ENCODE assay signal across 15 cellular contexts in the genomic region with DNA sequence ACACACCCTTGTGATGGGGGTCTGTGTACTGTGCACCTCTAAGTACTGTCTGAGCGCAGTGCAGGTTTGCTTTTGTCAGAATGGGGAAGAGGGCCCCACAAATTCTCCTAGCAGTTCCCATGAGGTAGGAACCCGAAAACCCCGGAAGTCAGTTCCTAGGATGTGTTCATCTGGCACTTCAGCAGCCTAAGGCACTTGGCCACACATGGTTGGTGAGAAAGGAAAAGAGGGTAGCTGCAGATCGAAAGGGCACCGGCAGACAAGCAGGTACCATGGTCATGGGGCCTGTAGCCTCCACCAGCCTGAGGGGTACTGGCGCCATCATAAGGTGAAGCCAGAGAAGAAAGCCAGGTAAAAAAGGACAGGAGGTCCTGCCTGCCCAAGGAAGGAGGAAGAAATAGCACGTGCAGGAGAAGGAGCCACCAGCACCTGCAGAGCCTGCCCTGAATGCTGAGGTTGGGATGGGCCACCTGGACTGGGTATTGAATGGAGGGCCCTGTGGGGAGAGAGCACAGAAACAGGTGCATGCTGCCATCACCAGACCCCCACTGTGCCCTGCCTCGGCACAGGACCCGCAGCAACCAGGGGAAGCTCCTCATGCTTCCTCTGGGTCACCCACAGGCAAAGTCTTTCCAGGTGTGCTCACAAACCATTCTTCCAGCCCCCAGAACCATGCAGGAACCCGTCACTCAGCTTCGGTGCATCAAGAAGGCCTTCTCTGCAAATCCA. TPM values are rescaled to one million over a fixed set of nuclear protein-coding genes. Genes with fewer than 3 reads are reported as not detected.
DNase-seq lines count a peak whose midpoint lies in the region; ATAC-seq and TF ChIP-seq lines count a peak whose summit lies in the region.
"Had no signal": no experiment of that assay in that cellular context is flagged by ENCODE, and none has a peak within 500 bp of the region (broad histone marks: within the 10 kb centered on the region; RNA-seq: fewer than 3 reads in every experiment).

No MANE protein-coding gene starts in this region.

- POLR2A ChIA-PET in CD4-positive, alpha-beta T cell (lab: Charles Lee), result interaction anchor here (1.1 to 2.8 kb wide), 6 partner anchors 8 to 59 kb away, joined by 3 to 12 read pairs (median 8); partner anchors contain the start of genes CASTOR1, CCDC157, SF3A1 and TBC1D10A
- POLR2A ChIA-PET in activated CD8-positive, alpha-beta T cell treated with anti-CD3 and anti-CD28 coated beads, Interleukin-2, amount 10 ng/mL, durations not matched to agents 7 days and 5 days (lab: Charles Lee), result interaction anchor here (1.5 to 10.2 kb wide), 2 partner anchors 7 to 9 kb away, joined by 8 to 117 read pairs; partner anchors contain the start of gene CASTOR1

- peak overlapping the region; percentile 70 for H3K27ac ChIP-seq in BLaER1
- H3K27ac ChIP-seq in CD4-positive, alpha-beta T cell (ENCODE audit: low read depth, low read length), result peak overlapping the region; percentile 86
- H3K27ac ChIP-seq in neuronal stem cell (replicated peaks; ENCODE audit: low read length), result no peak overlapping the region

- H2AK5ac ChIP-seq in neuronal stem cell (ENCODE audit: low read depth, low read length), result no peak overlapping the region

- no peaks in the 10 kb centered on the region for H3K9me3 Mint-ChIP-seq in CD4-positive, alpha-beta T cell
- no peaks in the 10 kb centered on the region for H3K9me3 Mint-ChIP-seq in activated CD8-positive, alpha-beta T cell treated with anti-CD3 and anti-CD28 coated beads, Interleukin-2, amount 10 ng/mL, durations not matched to agents 7 days and 5 days (ENCODE audit: insufficient read depth)
- H3K9me3 Mint-ChIP-seq: neural crest cell had no signal

- H3K27ac Mint-ChIP-seq in CD4-positive, alpha-beta T cell, result peak overlapping the region; percentile 83
- H3K27ac Mint-ChIP-seq in activated CD8-positive, alpha-beta T cell treated with anti-CD3 and anti-CD28 coated beads, Interleukin-2, amount 10 ng/mL, durations not matched to agents 7 days and 5 days, result peak overlapping the region; percentile 81

- no peak overlapping the region for H4K91ac ChIP-seq in neuronal stem cell (ENCODE audit: low read depth, low read length, poor library complexity)

- H2BK120ac ChIP-seq in neuronal stem cell (ENCODE audit: low read depth, low read length), result no peak overlapping the region

- no peak for DNase-seq in CD4-positive, alpha-beta T cell
- no peak for DNase-seq in activated CD8-positive, alpha-beta T cell treated with anti-CD3 and anti-CD28 coated beads, Interleukin-2, amount 10 ng/mL, durations not matched to agents 7 days and 5 days
- DNase-seq in neuronal stem cell (ENCODE audit: low spot score) (no peak), NCI-H2107 treated with DMSO at 0.1 percent for 48 hours (lab: John Stamatoyannopoulos, UW; ENCODE audit: unreplicated experiment) (no peak), kidney tubule cell (ENCODE audit: low spot score) (no peak)
- DNase-seq: activated CD4-positive, CD25-positive, alpha-beta regulatory T cell; activated gamma-delta T cell; caudate nucleus; foreskin melanocyte; NCI-H1105; NCI-H226 had no signal

- peaks cover 80% of the 10 kb centered on the region for H3K4me1 Mint-ChIP-seq in CD4-positive, alpha-beta T cell (ENCODE audit: low read depth)
- peaks cover 61% of the 10 kb centered on the region for H3K4me1 Mint-ChIP-seq in activated CD8-positive, alpha-beta T cell treated with anti-CD3 and anti-CD28 coated beads, Interleukin-2, amount 10 ng/mL, durations not matched to agents 7 days and 5 days (ENCODE audit: low read depth)
- H3K4me1 Mint-ChIP-seq: neural crest cell had no signal

- H3K9me3 ChIP-seq in BLaER1 (no peaks in the 10 kb centered on the region), neuronal stem cell (replicated peaks in 1 of 2; ENCODE audit: control insufficient read depth in 2 of 2, insufficient read depth in 1 of 2, low read depth in 1 of 2, low read length in 2 of 2) (no peaks in the 10 kb centered on the region)
- no peaks in the 10 kb centered on the region for H3K9me3 ChIP-seq in CD4-positive, alpha-beta T cell (ENCODE audit: control insufficient read depth, low read length)

- H3K9ac ChIP-seq in BLaER1 (peak overlapping the region; percentile 55), neuronal stem cell (ENCODE audit: low read depth, low read length, poor library complexity) (no peak overlapping the region)

- CTCF ChIA-PET in CD4-positive, alpha-beta T cell (lab: Charles Lee), result interaction anchor here (2.4 kb wide), 1 partner anchor 9 kb away, joined by 12 read pairs; the partner anchor contains the start of gene CASTOR1
- CTCF ChIA-PET in activated CD8-positive, alpha-beta T cell treated with anti-CD3 and anti-CD28 coated beads, Interleukin-2, amount 10 ng/mL, durations not matched to agents 7 days and 5 days (lab: Charles Lee), result interaction anchor here (16.1 kb wide), 1 partner anchor 8 kb away, joined by 184 read pairs; the partner anchor contains the start of gene CASTOR1

- H3K27me3 ChIP-seq in BLaER1 (no peaks in the 10 kb centered on the region), neuronal stem cell (ENCODE audit: control insufficient read depth in 3 of 3, insufficient read depth in 3 of 3, low read depth in 1 of 3, low read length in 3 of 3) (no peaks in the 10 kb centered on the region)
- H3K27me3 ChIP-seq in CD4-positive, alpha-beta T cell (ENCODE audit: control insufficient read depth, insufficient read depth, low read length), result no peaks in the 10 kb centered on the region

- H3K4me2 ChIP-seq in BLaER1 (peak overlapping the region; percentile 82), neuronal stem cell (ENCODE audit: insufficient read depth, low read length, poor library complexity, severe bottlenecking) (no peak overlapping the region)

- H3K36me3 Mint-ChIP-seq in CD4-positive, alpha-beta T cell (ENCODE audit: low read depth), result peaks cover 91% of the 10 kb centered on the region
- H3K36me3 Mint-ChIP-seq in activated CD8-positive, alpha-beta T cell treated with anti-CD3 and anti-CD28 coated beads, Interleukin-2, amount 10 ng/mL, durations not matched to agents 7 days and 5 days (ENCODE audit: low read depth), result peaks cover 78% of the 10 kb centered on the region

- H3K27me3 Mint-ChIP-seq in CD4-positive, alpha-beta T cell, result no peaks in the 10 kb centered on the region
- H3K27me3 Mint-ChIP-seq in activated CD8-positive, alpha-beta T cell treated with anti-CD3 and anti-CD28 coated beads, Interleukin-2, amount 10 ng/mL, durations not matched to agents 7 days and 5 days (ENCODE audit: low read depth), result no peaks in the 10 kb centered on the region

- H2AFZ ChIP-seq in neuronal stem cell (ENCODE audit: low read length), result no peak overlapping the region

- no peak overlapping the region for H2BK15ac ChIP-seq in neuronal stem cell (ENCODE audit: low read length)

- WGBS in neuronal stem cell (ENCODE audit: extremely low coverage in 2 of 2, insufficient read length in 2 of 2, insufficient replicate concordance in 1 of 2), 2 donors, result no CpG with 5 or more reads among the region's 11 CpGs

- H2BK12ac ChIP-seq in neuronal stem cell (ENCODE audit: low read length), result no peak overlapping the region

- no peak for TF ChIP-seq CTCF in CD4-positive, alpha-beta T cell (IDR thresholded peaks at IDR 0.05)

- no peak overlapping the region for H3K4me3 ChIP-seq in BLaER1
- no peak overlapping the region for H3K4me3 ChIP-seq in neuronal stem cell (ENCODE audit: low read length in 2 of 2)
- H3K4me3 ChIP-seq: K562 had no signal

- H4K20me1 ChIP-seq in BLaER1, result no peaks in the 10 kb centered on the region

- H4K8ac ChIP-seq in neuronal stem cell (ENCODE audit: low read depth, low read length), result no peak overlapping the region

- H3K4me1 ChIP-seq in BLaER1, result peaks cover 99% of the 10 kb centered on the region
- H3K4me1 ChIP-seq in neuronal stem cell (ENCODE audit: control insufficient read depth in 2 of 2, insufficient read depth in 1 of 2, low read depth in 1 of 2, low read length in 2 of 2), result peaks cover 0 to 3% of the 10 kb centered on the region in 2 donors

- intact Hi-C loops in CD4-positive, alpha-beta T cell (cut with DNase I, micrococcal nuclease), result loop anchor here in 1 of 2 experiments (2.0 kb wide), 1 partner anchor 15 kb away; no protein-coding TSS in a partner anchor

- no peak overlapping the region for H3K4ac ChIP-seq in neuronal stem cell (ENCODE audit: low read length)

- H2BK5ac ChIP-seq in neuronal stem cell (ENCODE audit: low read length), result peak overlapping the region; percentile 16

- peak overlapping the region; percentile 0 for H3K23ac ChIP-seq in neuronal stem cell (ENCODE audit: low read depth, low read length, poor library complexity)

- no peak overlapping the region for H3K18ac ChIP-seq in neuronal stem cell (ENCODE audit: low read length)

- H3K14ac ChIP-seq in neuronal stem cell (ENCODE audit: low read length), result no peak overlapping the region

- H3K36me3 ChIP-seq in BLaER1, result peaks cover 82% of the 10 kb centered on the region
- peaks cover 7 to 22% of the 10 kb centered on the region in 2 donors for H3K36me3 ChIP-seq in neuronal stem cell (replicated peaks in 1 of 2; ENCODE audit: control insufficient read depth in 2 of 2, insufficient read depth in 2 of 2, low read length in 2 of 2)

- H3K79me1 ChIP-seq in neuronal stem cell (ENCODE audit: low read depth, low read length), result peaks cover 2% of the 10 kb centered on the region

- no peak for ATAC-seq in CD4-positive, alpha-beta T cell (ENCODE audit: poor library complexity)
- no peak for ATAC-seq in activated CD8-positive, alpha-beta T cell treated with anti-CD3 and anti-CD28 coated beads, Interleukin-2, amount 10 ng/mL, durations not matched to agents 7 days and 5 days
- no peak for ATAC-seq in GM21825 (IDR thresholded peaks at IDR 0.05; ENCODE audit: unreplicated experiment)
- ATAC-seq: K562 had no signal

- peak overlapping the region; percentile 58 for H3K4me3 Mint-ChIP-seq in CD4-positive, alpha-beta T cell
- no peak overlapping the region for H3K4me3 Mint-ChIP-seq in activated CD8-positive, alpha-beta T cell treated with anti-CD3 and anti-CD28 coated beads, Interleukin-2, amount 10 ng/mL, durations not matched to agents 7 days and 5 days
- H3K4me3 Mint-ChIP-seq: neural crest cell had no signal

RNA-seq across cellular contexts. Expression of gene CASTOR1, which starts 8.1 kb away (rescaled TPM):
- 1 to 10 TPM; 7.9 to 8.8 TPM for total RNA-seq in CD4-positive, alpha-beta T cell
- 10 to 100 TPM; 24.5 to 25.4 TPM for total RNA-seq in activated CD8-positive, alpha-beta T cell treated with anti-CD3 and anti-CD28 coated beads, Interleukin-2, amount 10 ng/mL, durations not matched to agents 7 days and 5 days
- polyA plus RNA-seq in neuronal stem cell (2013, experiment 1 of 2), result 13.2 TPM
- 14.0 TPM for polyA plus RNA-seq in neuronal stem cell (2013, experiment 2 of 2)

RNA-seq across cellular contexts. Expression of gene TBC1D10A, which starts 29.3 kb away (rescaled TPM):
- 10 to 100 TPM; 38.9 to 41.8 TPM for total RNA-seq in CD4-positive, alpha-beta T cell
- total RNA-seq in activated CD8-positive, alpha-beta T cell treated with anti-CD3 and anti-CD28 coated beads, Interleukin-2, amount 10 ng/mL, durations not matched to agents 7 days and 5 days, result 10 to 100 TPM; 47.6 to 49.2 TPM
- 4.9 TPM for polyA plus RNA-seq in neuronal stem cell (2013, experiment 1 of 2)
- polyA plus RNA-seq in neuronal stem cell (2013, experiment 2 of 2), result 4.8 TPM

RNA-seq across cellular contexts. Expression of gene OSM, which starts 30.8 kb away (rescaled TPM):
- 10 to 100 TPM; 13.9 to 16.7 TPM for total RNA-seq in CD4-positive, alpha-beta T cell
- 100 to 1,000 TPM; 135 to 140 TPM for total RNA-seq in activated CD8-positive, alpha-beta T cell treated with anti-CD3 and anti-CD28 coated beads, Interleukin-2, amount 10 ng/mL, durations not matched to agents 7 days and 5 days
- polyA plus RNA-seq in neuronal stem cell (2013, experiment 1 of 2), result 0.01 TPM
- polyA plus RNA-seq in neuronal stem cell (2013, experiment 2 of 2), result 0.04 TPM
- total RNA-seq: K562, neural crest cell had no signal

RNA-seq across cellular contexts. Expression of gene LIF, which starts 50.9 kb away (rescaled TPM):
- total RNA-seq in CD4-positive, alpha-beta T cell, result under 1 TPM; 0.17 to 0.30 TPM
- total RNA-seq in activated CD8-positive, alpha-beta T cell treated with anti-CD3 and anti-CD28 coated beads, Interleukin-2, amount 10 ng/mL, durations not matched to agents 7 days and 5 days, result 100 to 1,000 TPM; 532 to 569 TPM
- polyA plus RNA-seq in neuronal stem cell (2013, experiment 1 of 2), result 1.4 TPM
- 1.4 TPM for polyA plus RNA-seq in neuronal stem cell (2013, experiment 2 of 2)

RNA-seq across cellular contexts. Expression of gene SF3A1, which starts 59.3 kb away (rescaled TPM):
- 100 to 1,000 TPM; 335 to 388 TPM for total RNA-seq in CD4-positive, alpha-beta T cell
- 100 to 1,000 TPM; 211 to 246 TPM for total RNA-seq in activated CD8-positive, alpha-beta T cell treated with anti-CD3 and anti-CD28 coated beads, Interleukin-2, amount 10 ng/mL, durations not matched to agents 7 days and 5 days
- 131 TPM for polyA plus RNA-seq in neuronal stem cell (2013, experiment 1 of 2)
- 132 TPM for polyA plus RNA-seq in neuronal stem cell (2013, experiment 2 of 2)

Comparison
In these comparisons a context has a peak if more than half of its experiments do, and no peak if none do; other contexts are left out.
1. RNA of gene OSM, which starts 30.8 kb away (total RNA-seq): 135 to 140 TPM in activated CD8-positive, alpha-beta T cell treated with anti-CD3 and anti-CD28 coated beads, Interleukin-2, amount 10 ng/mL, durations not matched to agents 7 days and 5 days; 13.9 to 16.7 TPM in CD4-positive, alpha-beta T cell; every median in the first group is over 4 times any median in the second.